ENCODE assay signal across 9 cellular contexts in genomic region chr17:68289936-68290267, GRCh38. TPM values are rescaled to one million over a fixed set of nuclear protein-coding genes. Genes with fewer than 3 reads are reported as not detected.
DNase-seq lines count a peak whose midpoint lies in the region; ATAC-seq and TF ChIP-seq lines count a peak whose summit lies in the region.
"Had no signal": no experiment of that assay in that cellular context is flagged by ENCODE, and none has a peak within 500 bp of the region (broad histone marks: within the 10 kb centered on the region; RNA-seq: fewer than 3 reads in every experiment).

No MANE protein-coding gene starts in this region.

- TF ChIP-seq CTCF in VCaP (conservative IDR thresholded peaks at IDR 0.05) = no peak
- no peak for TF ChIP-seq CTCF in GM10248 (IDR thresholded peaks at IDR 0.05; ENCODE audit: control extremely low read depth, extremely low read depth, low read depth, missing control alignments)

- CTCF ChIA-PET in activated naive CD4-positive, alpha-beta T cell treated with anti-CD3 and anti-CD28 coated beads for 36 hours (lab: Charles Lee) = interaction anchor here (1.0 to 2.5 kb wide), 4 partner anchors 25 to 147 kb away, joined by 3 to 10 read pairs (median 7); no protein-coding TSS in a partner anchor
- CTCF ChIA-PET in GM10248 (lab: Yijun Ruan, JAX) = interaction anchor here (1.0 to 4.5 kb wide), 3 partner anchors 27 to 109 kb away, joined by 3 to 26 read pairs (median 3); no protein-coding TSS in a partner anchor

- H3K27ac ChIP-seq in VCaP = peak overlapping the region; percentile 89; the same call in 1 of the 2 replicates
- H3K27ac ChIP-seq in temporal lobe (ENCODE audit: low read depth, low read length) = peak overlapping the region; percentile 50

- H3K9me3 Mint-ChIP-seq in activated naive CD4-positive, alpha-beta T cell treated with anti-CD3 and anti-CD28 coated beads for 36 hours = no peaks in the 10 kb centered on the region
- H3K9me3 Mint-ChIP-seq in immature natural killer cell = no peaks in the 10 kb centered on the region

- H3K27me3 Mint-ChIP-seq in activated naive CD4-positive, alpha-beta T cell treated with anti-CD3 and anti-CD28 coated beads for 36 hours (ENCODE audit: low read depth) = no peaks in the 10 kb centered on the region
- H3K27me3 Mint-ChIP-seq in immature natural killer cell (ENCODE audit: low read depth in 3 of 3) = peaks cover 6 to 26% (median 12%) of the 10 kb centered on the region in 3 donors

- intact Hi-C loops in activated naive CD4-positive, alpha-beta T cell treated with anti-CD3 and anti-CD28 coated beads for 36 hours (cut with micrococcal nuclease) = loop anchor here (2.0 to 10.0 kb wide), 4 partner anchors 31 to 1135 kb away; partner anchors contain the start of gene ABCA5

- no peak for ATAC-seq in GM18520 (IDR thresholded peaks at IDR 0.05; ENCODE audit: unreplicated experiment)

- POLR2A ChIA-PET in GM10248 (lab: Yijun Ruan, JAX) = no interaction called here

- H3K36me3 Mint-ChIP-seq in activated naive CD4-positive, alpha-beta T cell treated with anti-CD3 and anti-CD28 coated beads for 36 hours (ENCODE audit: low read depth) = peaks cover 1% of the 10 kb centered on the region
- no peaks in the 10 kb centered on the region for H3K36me3 Mint-ChIP-seq in immature natural killer cell

- peak overlapping the region; percentile 94 for H3K27ac Mint-ChIP-seq in activated naive CD4-positive, alpha-beta T cell treated with anti-CD3 and anti-CD28 coated beads for 36 hours
- H3K27ac Mint-ChIP-seq in immature natural killer cell = peak overlapping the region; percentile 97 to 100 (median 99)

- DNase-seq in activated naive CD4-positive, alpha-beta T cell treated with anti-CD3 and anti-CD28 coated beads for 36 hours = peak; percentile 25
- DNase-seq in activated naive CD4-positive, alpha-beta T cell (lab: John Stamatoyannopoulos, UW) = no peak
- no peak for DNase-seq in immature natural killer cell
- DNase-seq in GM10248 (ENCODE audit: extremely low spot score) = no peak
- DNase-seq in NCI-H510A treated with DMSO at 0.1 percent for 48 hours (lab: John Stamatoyannopoulos, UW) = no peak
- DNase-seq: NCI-H446 had no signal

- peaks cover 41% of the 10 kb centered on the region for H3K4me1 Mint-ChIP-seq in activated naive CD4-positive, alpha-beta T cell treated with anti-CD3 and anti-CD28 coated beads for 36 hours (ENCODE audit: low read depth)
- peaks cover 69 to 76% of the 10 kb centered on the region in 2 donors for H3K4me1 Mint-ChIP-seq in immature natural killer cell

- H3K4me3 Mint-ChIP-seq in activated naive CD4-positive, alpha-beta T cell treated with anti-CD3 and anti-CD28 coated beads for 36 hours = peak overlapping the region; percentile 89
- peak overlapping the region; percentile 97 to 100 (median 99) for H3K4me3 Mint-ChIP-seq in immature natural killer cell

RNA-seq across cellular contexts. Expression of gene SLC16A6, which starts 1.0 kb away (rescaled TPM):
- 1 to 10 TPM in 1 of 2 experiments, under 1 TPM in 1; 0.96 to 1.1 TPM for total RNA-seq in activated naive CD4-positive, alpha-beta T cell treated with anti-CD3 and anti-CD28 coated beads for 36 hours
- 1 to 10 TPM in 2 of 3 donors, under 1 TPM in 1; 0.88 to 4.8 (median 3.5) TPM for polyA plus RNA-seq in immature natural killer cell
- 2.7 TPM for total RNA-seq in temporal lobe

RNA-seq across cellular contexts. Expression of gene ARSG, which starts 1.4 kb away (rescaled TPM):
- total RNA-seq in activated naive CD4-positive, alpha-beta T cell treated with anti-CD3 and anti-CD28 coated beads for 36 hours = 10 to 100 TPM in 1 of 2 experiments, 1 to 10 TPM in 1; 9.0 to 10.5 TPM
- polyA plus RNA-seq in immature natural killer cell = 10 to 100 TPM; 15.0 to 18.7 (median 15.3) TPM
- 3.2 TPM for total RNA-seq in temporal lobe

RNA-seq across cellular contexts. Expression of gene AMZ2, which starts 42.1 kb away (rescaled TPM):
- total RNA-seq in activated naive CD4-positive, alpha-beta T cell treated with anti-CD3 and anti-CD28 coated beads for 36 hours = 100 to 1,000 TPM; 190 to 195 TPM
- 100 to 1,000 TPM; 146 to 193 (median 169) TPM for polyA plus RNA-seq in immature natural killer cell
- 50.4 TPM for total RNA-seq in temporal lobe
